12 cellular contexts compared by ENCODE assay signal in the genomic region with DNA sequence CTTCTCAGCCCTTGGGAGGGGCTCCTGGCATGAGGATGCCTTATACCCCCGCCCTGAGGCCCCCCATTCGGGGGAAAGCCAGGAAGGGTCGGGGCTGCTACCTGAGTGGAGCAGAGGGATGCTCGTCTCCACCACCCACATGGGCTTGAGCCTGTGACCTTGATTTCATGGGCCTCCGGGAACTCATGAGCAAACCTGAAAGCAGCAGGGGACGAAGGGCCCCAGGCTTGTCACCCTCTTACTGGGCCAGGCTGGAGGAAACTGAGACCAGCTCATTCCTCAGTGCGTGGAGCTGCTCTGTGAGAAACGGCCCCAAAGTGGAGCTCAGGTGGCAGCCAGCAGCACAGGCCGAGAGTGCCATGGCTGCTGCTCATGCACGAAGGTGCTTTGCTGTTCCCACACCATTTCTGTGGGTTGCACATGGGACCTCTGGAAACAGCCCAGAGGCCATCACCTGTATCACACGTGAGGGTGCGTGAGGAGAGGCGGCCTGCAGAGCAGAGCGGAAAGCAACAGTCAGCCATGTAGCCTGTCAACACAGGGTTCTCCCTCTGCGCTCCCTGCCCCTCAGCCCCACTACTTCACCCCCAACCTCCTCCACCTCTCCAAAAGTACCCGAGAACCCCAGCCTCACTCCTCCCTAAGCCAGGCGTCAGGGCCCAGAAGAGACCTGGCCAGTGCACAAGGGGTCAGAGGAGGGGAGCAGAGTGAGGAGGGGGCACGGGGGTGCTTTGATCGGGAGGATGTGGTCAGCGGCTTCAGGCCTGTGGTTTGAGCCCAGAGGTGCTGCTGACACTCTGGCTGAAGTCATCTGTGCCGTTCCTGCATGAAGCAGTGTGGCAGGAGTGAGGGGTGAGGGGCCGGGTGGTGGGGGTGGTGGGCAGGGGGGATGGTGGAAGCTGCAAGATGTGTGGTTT. TPM values are rescaled to one million over a fixed set of nuclear protein-coding genes. Genes with fewer than 3 reads are reported as not detected.
DNase-seq lines count a peak whose midpoint lies in the region; ATAC-seq lines count a peak whose summit lies in the region.
"Had no signal": no experiment of that assay in that cellular context is flagged by ENCODE, and none has a peak within 500 bp of the region (broad histone marks: within the 10 kb centered on the region; RNA-seq: fewer than 3 reads in every experiment).

No MANE protein-coding gene starts in this region.

- peaks cover 6% of the 10 kb centered on the region for H3K9me3 Mint-ChIP-seq in activated naive CD4-positive, alpha-beta T cell treated with anti-CD3 and anti-CD28 coated beads, Interleukin-2, amount 10 ng/mL, durations not matched to agents 7 days and 5 days
- no peaks in the 10 kb centered on the region for H3K9me3 Mint-ChIP-seq in stimulated activated naive CD8-positive, alpha-beta T cell treated with anti-CD3 and anti-CD28 coated beads, Interleukin-15, Interleukin-2, amounts not matched to agents 100 ng/mL and 50 ng/mL, for 24 hours

- peak overlapping the region; percentile 95 for H3K27ac Mint-ChIP-seq in activated naive CD4-positive, alpha-beta T cell treated with anti-CD3 and anti-CD28 coated beads, Interleukin-2, amount 10 ng/mL, durations not matched to agents 7 days and 5 days
- H3K27ac Mint-ChIP-seq in stimulated activated naive CD8-positive, alpha-beta T cell treated with anti-CD3 and anti-CD28 coated beads, Interleukin-15, Interleukin-2, amounts not matched to agents 100 ng/mL and 50 ng/mL, for 24 hours: peak overlapping the region; percentile 98

- peaks cover 3% of the 10 kb centered on the region for H3K27me3 Mint-ChIP-seq in activated naive CD4-positive, alpha-beta T cell treated with anti-CD3 and anti-CD28 coated beads, Interleukin-2, amount 10 ng/mL, durations not matched to agents 7 days and 5 days
- H3K27me3 Mint-ChIP-seq in stimulated activated naive CD8-positive, alpha-beta T cell treated with anti-CD3 and anti-CD28 coated beads, Interleukin-15, Interleukin-2, amounts not matched to agents 100 ng/mL and 50 ng/mL, for 24 hours: no peaks in the 10 kb centered on the region

- peaks cover 90% of the 10 kb centered on the region for H3K4me1 Mint-ChIP-seq in activated naive CD4-positive, alpha-beta T cell treated with anti-CD3 and anti-CD28 coated beads, Interleukin-2, amount 10 ng/mL, durations not matched to agents 7 days and 5 days
- peaks cover 95% of the 10 kb centered on the region for H3K4me1 Mint-ChIP-seq in stimulated activated naive CD8-positive, alpha-beta T cell treated with anti-CD3 and anti-CD28 coated beads, Interleukin-15, Interleukin-2, amounts not matched to agents 100 ng/mL and 50 ng/mL, for 24 hours (ENCODE audit: low read depth)

- H3K4me3 Mint-ChIP-seq in activated naive CD4-positive, alpha-beta T cell treated with anti-CD3 and anti-CD28 coated beads, Interleukin-2, amount 10 ng/mL, durations not matched to agents 7 days and 5 days: no peak overlapping the region
- H3K4me3 Mint-ChIP-seq in stimulated activated naive CD8-positive, alpha-beta T cell treated with anti-CD3 and anti-CD28 coated beads, Interleukin-15, Interleukin-2, amounts not matched to agents 100 ng/mL and 50 ng/mL, for 24 hours: peak overlapping the region; percentile 66

- H3K9me3 ChIP-seq in MG63: no peaks in the 10 kb centered on the region

- H3K36me3 ChIP-seq in MG63: no peaks in the 10 kb centered on the region
- H3K36me3 ChIP-seq: WERI-Rb-1 had no signal

- no peaks in the 10 kb centered on the region for H3K27me3 ChIP-seq in MG63

- DNase-seq in activated naive CD4-positive, alpha-beta T cell treated with Interleukin-2 at 50 U/mL for 16 hours: peak; percentile 74
- no peak for DNase-seq in activated naive CD4-positive, alpha-beta T cell treated with anti-CD3 and anti-CD28 coated beads, Interleukin-2, amount 50 U/mL, for 16 hours
- DNase-seq in activated naive CD4-positive, alpha-beta T cell treated with anti-CD3 and anti-CD28 coated beads, Interleukin-2, amount 10 ng/mL, durations not matched to agents 7 days and 5 days: peak; percentile 38
- no peak for DNase-seq in SHP77 (lab: John Stamatoyannopoulos, UW)
- no peak for DNase-seq in NCI-H2171 (lab: John Stamatoyannopoulos, UW)
- DNase-seq in MG63: no peak
- DNase-seq: foreskin keratinocyte, KBM-7, WERI-Rb-1 had no signal

- CTCF ChIA-PET in activated naive CD4-positive, alpha-beta T cell treated with anti-CD3 and anti-CD28 coated beads, Interleukin-2, amount 10 ng/mL, durations not matched to agents 7 days and 5 days (lab: Charles Lee): interaction anchor here (0.6 to 7.7 kb wide), 10 partner anchors 14 to 308 kb away, joined by 3 to 83 read pairs (median 4); partner anchors contain the start of gene IL2RB

- peaks cover 5% of the 10 kb centered on the region for H3K36me3 Mint-ChIP-seq in activated naive CD4-positive, alpha-beta T cell treated with anti-CD3 and anti-CD28 coated beads, Interleukin-2, amount 10 ng/mL, durations not matched to agents 7 days and 5 days
- no peaks in the 10 kb centered on the region for H3K36me3 Mint-ChIP-seq in stimulated activated naive CD8-positive, alpha-beta T cell treated with anti-CD3 and anti-CD28 coated beads, Interleukin-15, Interleukin-2, amounts not matched to agents 100 ng/mL and 50 ng/mL, for 24 hours (ENCODE audit: low read depth)

- H3K4me3 ChIP-seq in MG63: no peak overlapping the region

- ATAC-seq in HG03175 (IDR thresholded peaks at IDR 0.05; ENCODE audit: unreplicated experiment): peak; percentile 34
- ATAC-seq: foreskin keratinocyte had no signal

RNA-seq across cellular contexts. Expression of gene IL2RB, which starts 14.2 kb away (rescaled TPM):
- not detected in 2 replicates for total RNA-seq in MG63 (2014; rRNA removed; shearing (Covaris generic); ENCODE audit: low replicate concordance)

RNA-seq across cellular contexts. Expression of gene C1QTNF6, which starts 24.2 kb away (rescaled TPM):
- total RNA-seq in MG63 (2014; rRNA removed; shearing (Covaris generic); ENCODE audit: low replicate concordance): 3.9 and 23.9 TPM in 2 replicates

RNA-seq across cellular contexts. Expression of gene SSTR3, which starts 48.4 kb away (rescaled TPM):
- not detected in 2 replicates for total RNA-seq in MG63 (2014; rRNA removed; shearing (Covaris generic); ENCODE audit: low replicate concordance)
- total RNA-seq: foreskin keratinocyte, skeletal muscle tissue had no signal

RNA-seq across cellular contexts. Expression of gene TMPRSS6, which starts 54.4 kb away (rescaled TPM):
- total RNA-seq in MG63 (2014; rRNA removed; shearing (Covaris generic); ENCODE audit: low replicate concordance): not detected in 2 replicates
- total RNA-seq: foreskin keratinocyte, skeletal muscle tissue had no signal

Comparison
In these comparisons a context has a peak if more than half of its experiments do, and no peak if none do; other contexts are left out.
1. DNase-seq: peak in activated naive CD4-positive, alpha-beta T cell treated with Interleukin-2 at 50 U/mL for 16 hours (single experiment) and activated naive CD4-positive, alpha-beta T cell treated with anti-CD3 and anti-CD28 coated beads, Interleukin-2, amount 10 ng/mL, durations not matched to agents 7 days and 5 days (single experiment); none in activated naive CD4-positive, alpha-beta T cell treated with anti-CD3 and anti-CD28 coated beads, Interleukin-2, amount 50 U/mL, for 16 hours (single experiment), SHP77 (0 of 2), NCI-H2171 (single experiment) and MG63 (single experiment).